In genomic region chr11:8603696-8604077, GRCh38 we compare ENCODE assay signal across 17 cellular contexts. TPM values are rescaled to one million over a fixed set of nuclear protein-coding genes. Genes with fewer than 3 reads are reported as not detected.
DNase-seq lines count a peak whose midpoint lies in the region; ATAC-seq, FAIRE-seq and TF ChIP-seq lines count a peak whose summit lies in the region.
"Had no signal": no experiment of that assay in that cellular context is flagged by ENCODE, and none has a peak within 500 bp of the region (broad histone marks: within the 10 kb centered on the region; RNA-seq: fewer than 3 reads in every experiment).

No MANE protein-coding gene starts in this region.

- H3K9me3 ChIP-seq in small intestine (ENCODE audit: control insufficient read depth, low read depth) (no peaks in the 10 kb centered on the region), body of pancreas (no peaks in the 10 kb centered on the region)
- H3K9me3 ChIP-seq: ascending aorta; BLaER1 treated with 17β-estradiol and CSF1 and Interleukin-3, amounts not matched to agents 10 nM and 100 nM; colonic mucosa; HAP-1; ovary had no signal

- FAIRE-seq in small intestine (lab: Jason Lieb, UNC): no peak
- FAIRE-seq: frontal cortex had no signal

- ATAC-seq in HG02798 (IDR thresholded peaks at IDR 0.05; ENCODE audit: poor library complexity, unreplicated experiment) (peak; percentile 11), body of pancreas (no peak)

- intact Hi-C loops in body of pancreas (cut with DNase I): no loop called here

- H3K4me1 ChIP-seq in small intestine (ENCODE audit: control insufficient read depth in 2 of 2, insufficient read depth in 1 of 2, low read depth in 1 of 2, low read length in 1 of 2) (peaks cover 0 to 3% of the 10 kb centered on the region in 2 donors), body of pancreas (peaks cover 8% of the 10 kb centered on the region)
- H3K4me1 ChIP-seq: ascending aorta, colonic mucosa had no signal

- peak; percentile 25 for DNase-seq in DMS 273 (lab: John Stamatoyannopoulos, UW; ENCODE audit: unreplicated experiment)
- DNase-seq in DMS 273 treated with DMSO at 0.1 percent for 48 hours (lab: John Stamatoyannopoulos, UW): no peak
- no peak for DNase-seq in RWPE1 (ENCODE audit: low spot score)
- no peak for DNase-seq in small intestine
- no peak for DNase-seq in body of pancreas
- no peak for DNase-seq in NCI-H524 treated with DMSO at 0.1 percent for 48 hours (lab: John Stamatoyannopoulos, UW)
- DNase-seq in stimulated activated CD4-positive, alpha-beta T cell treated with anti-CD3 and anti-CD28 coated beads, Interleukin-12 subunit alpha, Interleukin-12 subunit beta, amount 100 ng/mL, for 4 hours: no peak
- DNase-seq: activated CD4-positive, CD25-positive, alpha-beta regulatory T cell; KG1 had no signal

- H3K4me3 ChIP-seq in small intestine (ENCODE audit: low read depth in 1 of 2, low read length in 2 of 2) (no peak overlapping the region), body of pancreas (no peak overlapping the region)
- H3K4me3 ChIP-seq: ascending aorta; BLaER1 treated with 17β-estradiol and CSF1 and Interleukin-3, amounts not matched to agents 10 nM and 100 nM; colonic mucosa; HAP-1; ovary had no signal

- POLR2A ChIA-PET in RWPE1 (lab: Yijun Ruan, JAX; ENCODE audit: low non-redundant PET): interaction anchor here (1.8 kb wide), 1 partner anchor 79 kb away, joined by 5 read pairs; the partner anchor contains the start of genes RPL27A and TRIM66

- WGBS in small intestine, 3 donors: 80 to 86% (median 81%) methylated on average over 2 of the region's 2 CpGs
- 51 to 52% methylated on average over 2 of the region's 2 CpGs for WGBS in body of pancreas, 2 donors

- H3K27me3 ChIP-seq in small intestine (ENCODE audit: control insufficient read depth in 2 of 2, insufficient read depth in 2 of 2, low read length in 2 of 2): no peaks in the 10 kb centered on the region
- no peaks in the 10 kb centered on the region for H3K27me3 ChIP-seq in body of pancreas
- H3K27me3 ChIP-seq: ascending aorta; BLaER1 treated with 17β-estradiol and CSF1 and Interleukin-3, amounts not matched to agents 10 nM and 100 nM; colonic mucosa; ovary had no signal

- CTCF ChIA-PET in RWPE1 (lab: Yijun Ruan, JAX): interaction anchor here (0.7 kb wide), 2 partner anchors 30 to 63 kb away, joined by 3 read pairs; no protein-coding TSS in a partner anchor

- no peaks in the 10 kb centered on the region for H3K36me3 ChIP-seq in small intestine (ENCODE audit: control insufficient read depth in 2 of 2, insufficient read depth in 2 of 2, low read length in 2 of 2)
- H3K36me3 ChIP-seq in body of pancreas (replicated peaks in 1 of 2; ENCODE audit: insufficient read depth in 1 of 2, low read depth in 2 of 2): no peaks in the 10 kb centered on the region
- H3K36me3 ChIP-seq: ascending aorta; BLaER1 treated with 17β-estradiol and CSF1 and Interleukin-3, amounts not matched to agents 10 nM and 100 nM; colonic mucosa; HAP-1; ovary had no signal

- no peak for TF ChIP-seq POLR2A in body of pancreas (IDR thresholded peaks at IDR 0.05)

- H3K27ac ChIP-seq in RWPE1 (peak overlapping the region; percentile 80), small intestine (ENCODE audit: low read depth in 1 of 2, low read length in 1 of 2) (peak overlapping the region; percentile 5 to 59), body of pancreas (no peak overlapping the region)
- H3K27ac ChIP-seq: 22Rv1; ascending aorta; BLaER1 treated with 17β-estradiol and CSF1 and Interleukin-3, amounts not matched to agents 10 nM and 100 nM; colonic mucosa; ovary had no signal

- TF ChIP-seq CTCF in RWPE1 (conservative IDR thresholded peaks at IDR 0.05; ENCODE audit: low read depth) (no peak), body of pancreas (IDR thresholded peaks at IDR 0.05) (no peak)

RNA-seq across cellular contexts. Expression of gene STK33, which starts 9.7 kb away (rescaled TPM):
- polyA plus RNA-seq in small intestine: 1 to 10 TPM in 2 of 3 donors, under 1 TPM in 1; 0.89 to 2.6 (median 2.4) TPM
- total RNA-seq in body of pancreas: 10 to 100 TPM in 1 of 2 donors, 1 to 10 TPM in 1; 7.3 to 14.8 TPM
- total RNA-seq: ascending aorta had no signal

Comparison
In these comparisons a context has a peak if more than half of its experiments do, and no peak if none do; other contexts are left out.
1. H3K27ac ChIP-seq: peak in RWPE1 (single experiment) and small intestine (2 of 2); none in body of pancreas (0 of 4).